ENCODE assay signal across 19 cellular contexts in genomic region chr11:132251095-132251494, GRCh38.
DNase-seq lines count a peak whose midpoint lies in the region; ATAC-seq, FAIRE-seq and TF ChIP-seq lines count a peak whose summit lies in the region.
"Had no signal": no experiment of that assay in that cellular context is flagged by ENCODE, and none has a peak within 500 bp of the region (broad histone marks: within the 10 kb centered on the region; RNA-seq: fewer than 3 reads in every experiment).

No MANE protein-coding gene starts in this region.

- CTCF ChIA-PET in A549 (lab: Yijun Ruan, JAX) (no interaction called here), IMR-90 (lab: Yijun Ruan, JAX) (interaction anchor here (0.6 to 1.3 kb wide), 3 partner anchors 8 to 99 kb away, joined by 3 to 5 read pairs (median 3); no protein-coding TSS in a partner anchor)

- H4K8ac ChIP-seq in IMR-90 (ENCODE audit: low read depth in 2 of 2, low read length in 2 of 2) = no peak overlapping the region

- no peak overlapping the region for H2AK9ac ChIP-seq in IMR-90 (replicated peaks; ENCODE audit: low read depth, low read length, poor library complexity)

- no peak overlapping the region for H4K91ac ChIP-seq in IMR-90 (ENCODE audit: insufficient read depth, low read depth, low read length)

- H3K56ac ChIP-seq in IMR-90 (ENCODE audit: extremely low read depth, insufficient read depth, low read length) = no peak overlapping the region

- H3K4me2 ChIP-seq in A549 (no peak overlapping the region), IMR-90 (ENCODE audit: low read depth, low read length) (no peak overlapping the region)
- H3K4me2 ChIP-seq: GM23338 had no signal

- H2AK5ac ChIP-seq in IMR-90 (ENCODE audit: low read depth, low read length) = no peak overlapping the region

- H3K27me3 ChIP-seq in IMR-90 (ENCODE audit: control insufficient read depth, insufficient read depth, low read length) = no peaks in the 10 kb centered on the region
- no peaks in the 10 kb centered on the region for H3K27me3 ChIP-seq in testis

- no peaks in the 10 kb centered on the region for H3K4me1 ChIP-seq in A549
- H3K4me1 ChIP-seq in IMR-90 (ENCODE audit: control insufficient read depth, insufficient read depth, low read length) = no peaks in the 10 kb centered on the region
- no peaks in the 10 kb centered on the region for H3K4me1 ChIP-seq in testis
- H3K4me1 ChIP-seq: Caco-2 had no signal

- H2BK20ac ChIP-seq in IMR-90 (ENCODE audit: low read depth, low read length) = no peak overlapping the region

- no peak for TF ChIP-seq CTCF in A549 (IDR thresholded peaks at IDR 0.05)
- no peak for TF ChIP-seq CTCF in IMR-90 (conservative IDR thresholded peaks at IDR 0.05; ENCODE audit: low read depth, low read length)
- TF ChIP-seq CTCF in testis (IDR thresholded peaks at IDR 0.05) = no peak

- TF ChIP-seq POLR2A in A549 (IDR thresholded peaks at IDR 0.05; ENCODE audit: low read length) (no peak), IMR-90 (IDR thresholded peaks at IDR 0.05; ENCODE audit: low read depth, low read length) (no peak), testis (IDR thresholded peaks at IDR 0.05) (no peak)

- DNase-seq in A549 (ENCODE audit: low read depth in 1 of 2, low spot score in 1 of 2) (no peak), IMR-90 (no peak), NCI-H69 (lab: John Stamatoyannopoulos, UW) (peak; percentile 89), left kidney (ENCODE audit: low read depth, low spot score) (peak; percentile 75), testis (no peak), SW 1271 (lab: John Stamatoyannopoulos, UW) (no peak)
- DNase-seq: AML-193; Caco-2; CD4-positive, alpha-beta T cell; DMS79 treated with DMSO at 0.1 percent for 48 hours; GF-D8; H7; HFFc6 had no signal

- H3K79me1 ChIP-seq in IMR-90 (ENCODE audit: low read depth in 1 of 2, low read length in 2 of 2) = 0 out of 4 replicates have a peak, but pooled peaks cover 0 to 4% of the 10 kb centered on the region in 2 experiments

- H4K20me1 ChIP-seq in IMR-90 (ENCODE audit: insufficient read depth, low read length) = no peaks in the 10 kb centered on the region

- H2AFZ ChIP-seq in IMR-90 (replicated peaks; ENCODE audit: low read length, poor library complexity) = no peak overlapping the region
- H2AFZ ChIP-seq: GM23338 had no signal

- no peak overlapping the region for H2BK15ac ChIP-seq in IMR-90 (ENCODE audit: low read depth, low read length)

- no peak for FAIRE-seq in A549 (lab: Jason Lieb, UNC)
- FAIRE-seq: A204.1, D721Med, HTR-8/SVneo had no signal

- intact Hi-C loops in IMR-90 (cut with micrococcal nuclease) (no loop called here), testis (cut with DNase I; ENCODE audit: low total_unique reads) (no loop called here)

- H3K4ac ChIP-seq in IMR-90 (ENCODE audit: low read depth, low read length) = no peak overlapping the region

- no peak for ATAC-seq in A549
- ATAC-seq in IMR-90 (ENCODE audit: low read depth) = no peak
- ATAC-seq: GM23338, HCT116 had no signal

- H3K18ac ChIP-seq in IMR-90 (ENCODE audit: low read depth, low read length) = no peak overlapping the region

- in situ Hi-C loops in IMR-90 (cut with MboI; ENCODE audit: low sequenced_read_pairs) = no loop called here

- no peak overlapping the region for H2BK5ac ChIP-seq in IMR-90 (ENCODE audit: low read depth, low read length, poor library complexity, severe bottlenecking)

- no peak overlapping the region for H3K23ac ChIP-seq in IMR-90 (ENCODE audit: low read depth, low read length)

- TF ChIP-seq EP300 in A549 (IDR thresholded peaks at IDR 0.05) = no peak

- no peak overlapping the region for H3K14ac ChIP-seq in IMR-90 (replicated peaks; ENCODE audit: low read depth, low read length)

- dilution Hi-C loops in IMR-90 (cut with HindIII; ENCODE audit: low sequenced_read_pairs, unreplicated experiment) = no loop called here

- no peak overlapping the region for H3K4me3 ChIP-seq in A549
- H3K4me3 ChIP-seq in IMR-90 (ENCODE audit: insufficient read depth, low read depth, low read length) = no peak overlapping the region
- no peak overlapping the region for H3K4me3 ChIP-seq in testis
- H3K4me3 ChIP-seq: GM23338 had no signal

- no TSS peak for BruUV-seq in IMR-90 (replicated peaks; lab: Mats Ljungman, UMichigan)

- POLR2A ChIA-PET in A549 (lab: Yijun Ruan, JAX) = no interaction called here
- POLR2A ChIA-PET in IMR-90 (lab: Charles Lee; ENCODE audit: unreplicated experiment) = no interaction called here

- WGBS in A549 (ENCODE audit: missing lambda C conversion rate) = 13% methylated on average over 1 of the region's 1 CpG
- WGBS in IMR-90 (ENCODE audit: extremely low coverage in 2 of 2, insufficient read length in 1 of 2), 2 experiments = no CpG with 5 or more reads among the region's 1 CpG
- WGBS in testis, 2 donors = 85 to 94% methylated on average over 1 of the region's 1 CpG

- H3K36me3 ChIP-seq in IMR-90 (ENCODE audit: control insufficient read depth, insufficient read depth, low read length) (no peaks in the 10 kb centered on the region), testis (ENCODE audit: low read depth, missing control alignments) (no peaks in the 10 kb centered on the region)

- no peak overlapping the region for H4K5ac ChIP-seq in IMR-90 (ENCODE audit: low read depth, low read length)

- H3K9me1 ChIP-seq in IMR-90 (ENCODE audit: insufficient read depth, low read length) = no peaks in the 10 kb centered on the region; the same call in 1 of the 2 replicates

- no peak overlapping the region for H3K9ac ChIP-seq in IMR-90 (ENCODE audit: low read depth, low read length)

- TF ChIP-seq RAD21 in A549 (conservative IDR thresholded peaks at IDR 0.05 in 1 of 2, IDR thresholded peaks at IDR 0.05 in 1 of 2) (no peak), IMR-90 (IDR thresholded peaks at IDR 0.05; ENCODE audit: low read length) (no peak)

- H3K9me3 ChIP-seq in A549 (no peaks in the 10 kb centered on the region), IMR-90 (ENCODE audit: control insufficient read depth, insufficient read depth, low read length) (no peaks in the 10 kb centered on the region), testis (no peaks in the 10 kb centered on the region)
- H3K9me3 ChIP-seq: Caco-2 had no signal

- H2BK120ac ChIP-seq in IMR-90 (ENCODE audit: low read depth, low read length) = no peak overlapping the region

- H3K27ac ChIP-seq in A549 (no peak overlapping the region), IMR-90 (ENCODE audit: insufficient read depth, low read length) (no peak overlapping the region), testis (no peak overlapping the region)
- H3K27ac ChIP-seq: C4-2B had no signal

TF ChIP-seq in A549, 52 proteins besides CTCF, POLR2A, EP300 and RAD21:
- TF ChIP-seq MAFK (IDR thresholded peaks at IDR 0.05; ENCODE audit: partially characterized antibody) (peak; percentile 50), ZC3H11A (IDR thresholded peaks at IDR 0.05) (no peak)

TF ChIP-seq in IMR-90, 13 proteins besides CTCF, POLR2A, EP300 and RAD21:
- TF ChIP-seq RCOR1 (IDR thresholded peaks at IDR 0.05; ENCODE audit: insufficient replicate concordance, low read length) = no peak
- TF ChIP-seq MAFK (IDR thresholded peaks at IDR 0.05; ENCODE audit: low read depth, low read length) = peak; percentile 93

Comparison
In these comparisons a context has a peak if more than half of its experiments do, and no peak if none do; other contexts are left out.
1. DNase-seq: peak in NCI-H69 (single experiment) and left kidney (single experiment); none in A549 (0 of 2), IMR-90 (single experiment), testis (single experiment) and SW 1271 (0 of 2).